In genomic region chr2:187614756-187615155, GRCh38 we compare ENCODE assay signal across 24 cellular contexts.
A peak's percentile ranks its signal among the peaks of the same experiment; 100 is the strongest.
DNase-seq lines count a peak whose midpoint lies in the region; ATAC-seq, FAIRE-seq and TF ChIP-seq lines count a peak whose summit lies in the region.
"Had no signal": no experiment of that assay in that cellular context is flagged by ENCODE, and none has a peak within 500 bp of the region (broad histone marks: within the 10 kb centered on the region; RNA-seq: fewer than 3 reads in every experiment).

No MANE protein-coding gene starts in this region.

- intact Hi-C loops in kidney (cut with DNase I), result no loop called here

- H3K36me3 ChIP-seq in SK-N-SH (replicated peaks in 1 of 2; ENCODE audit: control insufficient read depth in 1 of 2, insufficient read depth in 2 of 2, low read length in 1 of 2) (no peaks in the 10 kb centered on the region), brain microvascular endothelial cell (replicated peaks) (no peaks in the 10 kb centered on the region), kidney (ENCODE audit: control insufficient read depth in 1 of 2, insufficient read depth in 2 of 2, low read length in 2 of 2) (no peaks in the 10 kb centered on the region)
- H3K36me3 ChIP-seq: ascending aorta, upper lobe of right lung had no signal

- no peaks in the 10 kb centered on the region for H3K9me2 ChIP-seq in SK-N-SH

- H3K9ac ChIP-seq in SK-N-SH (no peak overlapping the region), kidney (ENCODE audit: low read length in 2 of 2) (no peak overlapping the region)

- in situ Hi-C loops in brain microvascular endothelial cell (cut with HindIII; ENCODE audit: low pct_ligation_motif_present, low sequenced_read_pairs), result no loop called here

- peak; percentile 75 for ATAC-seq in SK-N-SH treated with all-trans-retinoic acid at 6 μM for 48 hours
- ATAC-seq in omental fat pad (ENCODE audit: low FRiP score), result no peak
- no peak for ATAC-seq in esophagus mucosa
- ATAC-seq: activated naive CD4-positive, alpha-beta T cell treated with anti-CD3 and anti-CD28 coated beads, Interleukin-2, amount 50 U/mL, for 72 hours; upper lobe of right lung had no signal

- no peaks in the 10 kb centered on the region for H3K9me3 ChIP-seq in SK-N-SH
- no peaks in the 10 kb centered on the region for H3K9me3 ChIP-seq in kidney (ENCODE audit: control insufficient read depth in 1 of 2, low read length in 2 of 2)
- H3K9me3 ChIP-seq: ascending aorta, upper lobe of right lung had no signal

- H3K4me3 ChIP-seq in SK-N-SH (ENCODE audit: low read depth in 2 of 2, low read length in 1 of 2), result no peak overlapping the region
- H3K4me3 ChIP-seq in brain microvascular endothelial cell (ENCODE audit: low read depth, low read length), result no peak overlapping the region
- no peak overlapping the region for H3K4me3 ChIP-seq in fibroblast of villous mesenchyme (ENCODE audit: low read depth, low read length)
- H3K4me3 ChIP-seq in kidney (ENCODE audit: low read length in 2 of 2), result no peak overlapping the region
- H3K4me3 ChIP-seq: ascending aorta, PC-9, upper lobe of right lung had no signal

- 79% methylated on average over 2 of the region's 2 CpGs for WGBS in SK-N-SH (ENCODE audit: low lambda C conversion rate)

- TF ChIP-seq RAD21 in SK-N-SH (IDR thresholded peaks at IDR 0.05; ENCODE audit: low read length), result no peak

- TF ChIP-seq EP300 in SK-N-SH (IDR thresholded peaks at IDR 0.05; ENCODE audit: borderline replicate concordance in 1 of 2, low read depth in 1 of 2, low read length in 1 of 2), result no peak

- H2AFZ ChIP-seq in SK-N-SH (ENCODE audit: low read depth), result no peak overlapping the region
- H2AFZ ChIP-seq: PC-9 had no signal

- DNase-seq in SK-N-SH (no peak), brain microvascular endothelial cell (peak; percentile 7), fibroblast of villous mesenchyme (ENCODE audit: low read depth) (peak; percentile 13), kidney (no peak), omental fat pad (ENCODE audit: low spot score) (no peak), DMS153 (lab: John Stamatoyannopoulos, UW) (no peak)
- DNase-seq: 8988T; activated CD4-positive, alpha-beta memory T cell treated with anti-CD3 and anti-CD28 coated beads, Interleukin-2, amount 10 ng/mL, durations not matched to agents 7 days and 5 days; DND-41; effector CD4-positive, alpha-beta T cell; NCI-H1417; NCI-H2171; NCI-H524; nucleus accumbens; PC-9; SHP77; substantia nigra; upper lobe of right lung had no signal

- no peaks in the 10 kb centered on the region for H4K20me1 ChIP-seq in SK-N-SH (ENCODE audit: insufficient read depth)

- TF ChIP-seq CTCF in SK-N-SH (IDR thresholded peaks at IDR 0.05) (no peak), brain microvascular endothelial cell (IDR thresholded peaks at IDR 0.05; ENCODE audit: low read depth, low read length, missing control alignments) (no peak), fibroblast of villous mesenchyme (IDR thresholded peaks at IDR 0.05; ENCODE audit: insufficient read depth, low read depth, low read length) (no peak), kidney (IDR thresholded peaks at IDR 0.05; ENCODE audit: borderline replicate concordance, extremely low read depth, insufficient read depth) (no peak), omental fat pad (IDR thresholded peaks at IDR 0.05) (no peak)

- H3K27me3 ChIP-seq in SK-N-SH (ENCODE audit: insufficient read depth), result no peaks in the 10 kb centered on the region
- no peaks in the 10 kb centered on the region for H3K27me3 ChIP-seq in brain microvascular endothelial cell (replicated peaks)
- H3K27me3 ChIP-seq: ascending aorta, upper lobe of right lung had no signal

- peaks cover 4% of the 10 kb centered on the region for H3F3A ChIP-seq in SK-N-SH (replicated peaks; ENCODE audit: insufficient read depth)

- FAIRE-seq in kidney (lab: Jason Lieb, UNC), result no peak
- FAIRE-seq: GM19239 had no signal

- POLR2A ChIA-PET in SK-N-SH (lab: Yijun Ruan, JAX), result no interaction called here

- no peak overlapping the region for H3K4me2 ChIP-seq in SK-N-SH
- H3K4me2 ChIP-seq: PC-9 had no signal

- H3K79me2 ChIP-seq in SK-N-SH (ENCODE audit: insufficient read depth), result no peaks in the 10 kb centered on the region

- H3K27ac ChIP-seq in SK-N-SH (ENCODE audit: low read depth in 2 of 2, low read length in 1 of 2) (no peak overlapping the region), brain microvascular endothelial cell (no peak overlapping the region), kidney (ENCODE audit: low read depth in 2 of 2, low read length in 2 of 2) (no peak overlapping the region)
- H3K27ac ChIP-seq: ascending aorta, epithelial cell of prostate, PC-9, upper lobe of right lung had no signal

- CTCF ChIA-PET in SK-N-SH (lab: Yijun Ruan, JAX), result interaction anchor here (0.7 to 0.8 kb wide), 2 partner anchors 146 to 229 kb away, joined by 3 read pairs; no protein-coding TSS in a partner anchor

- H3K4me1 ChIP-seq in SK-N-SH (ENCODE audit: control insufficient read depth in 1 of 2, insufficient read depth in 2 of 2, low read depth in 1 of 2, low read length in 1 of 2), result peaks cover 0 to 10% of the 10 kb centered on the region in 2 experiments; a peak in 2 of 4 replicates
- no peaks in the 10 kb centered on the region for H3K4me1 ChIP-seq in kidney (ENCODE audit: control insufficient read depth in 1 of 2, insufficient read depth in 1 of 2, low read depth in 1 of 2, low read length in 2 of 2)
- H3K4me1 ChIP-seq: ascending aorta, upper lobe of right lung had no signal

TF ChIP-seq in SK-N-SH treated with all-trans-retinoic acid at 6 μM for 48 hours, 23 proteins besides CTCF, POLR2A, EP300 and RAD21 (continues in another document):
- no peak for TF ChIP-seq PATZ1 (CRISPR knock-in tag; IDR thresholded peaks at IDR 0.05; ENCODE audit: borderline replicate concordance)
- TF ChIP-seq POU6F1 (CRISPR knock-in tag; IDR thresholded peaks at IDR 0.05; ENCODE audit: borderline replicate concordance, low read depth), result no peak
- no peak for TF ChIP-seq RARB (CRISPR knock-in tag; IDR thresholded peaks at IDR 0.05)
- no peak for TF ChIP-seq CSDC2 (CRISPR knock-in tag; IDR thresholded peaks at IDR 0.05)

TF ChIP-seq in SK-N-SH, 30 proteins besides CTCF, POLR2A, EP300 and RAD21:
- TF ChIP-seq RCOR1 (IDR thresholded peaks at IDR 0.05; ENCODE audit: low read length) (no peak), TEAD4 (IDR thresholded peaks at IDR 0.05; ENCODE audit: borderline replicate concordance, insufficient read depth) (no peak)

Comparison
In these comparisons a context has a peak if more than half of its experiments do, and no peak if none do; other contexts are left out.
1. DNase-seq: peak in brain microvascular endothelial cell (single experiment) and fibroblast of villous mesenchyme (single experiment); none in SK-N-SH (single experiment), kidney (single experiment), omental fat pad (single experiment) and DMS153 (single experiment).